ENCODE assay signal across 8 cellular contexts in the genomic region with DNA sequence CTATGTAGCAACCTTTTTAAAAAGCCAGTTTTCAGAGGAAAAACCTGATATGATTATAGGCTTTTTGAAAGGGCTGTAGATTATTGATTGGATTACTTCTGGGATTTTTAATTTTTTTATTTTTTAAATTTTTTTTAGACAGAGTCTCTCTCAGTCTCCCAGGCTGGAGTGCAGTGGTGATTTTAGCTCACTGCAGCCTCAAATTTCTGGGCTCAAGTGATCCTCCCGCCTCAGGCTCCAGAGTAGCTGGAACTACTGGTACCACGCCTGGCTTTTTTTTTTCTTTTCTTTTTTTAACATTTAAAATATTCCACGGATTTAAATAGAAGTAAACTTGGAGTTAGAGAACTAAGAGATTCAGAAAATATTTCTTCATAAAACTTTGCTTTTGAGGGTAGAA. TPM values are rescaled to one million over a fixed set of nuclear protein-coding genes. Genes with fewer than 3 reads are reported as not detected.
DNase-seq lines count a peak whose midpoint lies in the region; ATAC-seq and TF ChIP-seq lines count a peak whose summit lies in the region.

No MANE protein-coding gene starts in this region.

- H3K9ac ChIP-seq in KMS-11, result peak overlapping the region; percentile 99; the same call in 1 of the 2 replicates

- no peak overlapping the region for H3K27ac ChIP-seq in CD4-positive, alpha-beta memory T cell (ENCODE audit: low read depth, low read length)
- peak overlapping the region; percentile 85 for H3K27ac ChIP-seq in KMS-11
- H3K27ac ChIP-seq in brain microvascular endothelial cell, result no peak overlapping the region
- H3K27ac ChIP-seq in naive thymus-derived CD4-positive, alpha-beta T cell (ENCODE audit: low read depth, low read length), result no peak overlapping the region

- H3K36me3 ChIP-seq in CD4-positive, alpha-beta memory T cell (ENCODE audit: insufficient read depth, low read length), result peaks cover 15% of the 10 kb centered on the region
- H3K36me3 ChIP-seq in KMS-11 (ENCODE audit: insufficient read depth) (no peaks in the 10 kb centered on the region; the same call in 1 of the 2 replicates), brain microvascular endothelial cell (replicated peaks) (peaks cover 16% of the 10 kb centered on the region)
- peaks cover 5 to 34% (median 8%) of the 10 kb centered on the region in 3 experiments for H3K36me3 ChIP-seq in naive thymus-derived CD4-positive, alpha-beta T cell (ENCODE audit: control insufficient read depth in 2 of 3, insufficient read depth in 3 of 3, low read length in 3 of 3)

- POLR2A ChIA-PET in CD4-positive, alpha-beta memory T cell (lab: Charles Lee; ENCODE audit: partially characterized antibody), result interaction anchor here (4.5 kb wide), 1 partner anchor 63 kb away, joined by 29 read pairs; a partner anchor contains a TSS
- POLR2A ChIA-PET in naive thymus-derived CD4-positive, alpha-beta T cell (lab: Charles Lee), result interaction anchor here (2.3 kb wide), 1 partner anchor 63 kb away, joined by 12 read pairs; a partner anchor contains a TSS

- H3K36me3 Mint-ChIP-seq in CD4-positive, alpha-beta memory T cell, result peaks cover 28 to 49% of the 10 kb centered on the region in 2 donors
- peaks cover 13 to 35% (median 14%) of the 10 kb centered on the region in 5 donors for H3K36me3 Mint-ChIP-seq in naive thymus-derived CD4-positive, alpha-beta T cell

- H3K9me3 Mint-ChIP-seq in CD4-positive, alpha-beta memory T cell, result peaks cover 0 to 4% (median 0%) of the 10 kb centered on the region in 8 donors
- H3K9me3 Mint-ChIP-seq in naive thymus-derived CD4-positive, alpha-beta T cell, result peaks cover 0 to 7% (median 0%) of the 10 kb centered on the region in 11 donors

- no peaks in the 10 kb centered on the region for H3K9me3 ChIP-seq in CD4-positive, alpha-beta memory T cell (ENCODE audit: control insufficient read depth in 1 of 2, low read length in 2 of 2)
- no peaks in the 10 kb centered on the region for H3K9me3 ChIP-seq in naive thymus-derived CD4-positive, alpha-beta T cell (ENCODE audit: control insufficient read depth in 2 of 3, low read length in 3 of 3)

- H2AFZ ChIP-seq in KMS-11 (ENCODE audit: low read depth), result peak overlapping the region; percentile 99; the same call in 1 of the 2 replicates

- peak overlapping the region in 6 of 7 donors; percentile 85 to 95 (median 94) for H3K27ac Mint-ChIP-seq in CD4-positive, alpha-beta memory T cell
- peak overlapping the region in 7 of 9 donors; percentile 54 to 93 (median 86) for H3K27ac Mint-ChIP-seq in naive thymus-derived CD4-positive, alpha-beta T cell

- H3K27me3 Mint-ChIP-seq in CD4-positive, alpha-beta memory T cell, result no peaks in the 10 kb centered on the region
- no peaks in the 10 kb centered on the region for H3K27me3 Mint-ChIP-seq in naive thymus-derived CD4-positive, alpha-beta T cell

- H3K4me2 ChIP-seq in KMS-11, result peak overlapping the region; percentile 98

- TF ChIP-seq CTCF in KMS-11 (conservative IDR thresholded peaks at IDR 0.05; ENCODE audit: low read depth, low read length) (no peak), brain microvascular endothelial cell (IDR thresholded peaks at IDR 0.05; ENCODE audit: low read depth, low read length, missing control alignments) (no peak)

- H3K27me3 ChIP-seq in CD4-positive, alpha-beta memory T cell (ENCODE audit: insufficient read depth, low read length), result no peaks in the 10 kb centered on the region
- H3K27me3 ChIP-seq in KMS-11 (ENCODE audit: insufficient read depth, low read depth), result no peaks in the 10 kb centered on the region
- no peaks in the 10 kb centered on the region for H3K27me3 ChIP-seq in brain microvascular endothelial cell (replicated peaks)
- H3K27me3 ChIP-seq in naive thymus-derived CD4-positive, alpha-beta T cell (ENCODE audit: control insufficient read depth in 2 of 2, insufficient read depth in 2 of 2, low read length in 2 of 2), result no peaks in the 10 kb centered on the region

- H3K4me1 ChIP-seq in CD4-positive, alpha-beta memory T cell (ENCODE audit: insufficient read depth, low read length), result peaks cover 23% of the 10 kb centered on the region
- peaks cover 17% of the 10 kb centered on the region for H3K4me1 ChIP-seq in KMS-11 (ENCODE audit: low read depth, poor library complexity, severe bottlenecking)
- peaks cover 7 to 17% of the 10 kb centered on the region in 2 donors for H3K4me1 ChIP-seq in naive thymus-derived CD4-positive, alpha-beta T cell (ENCODE audit: control insufficient read depth in 2 of 2, insufficient read depth in 2 of 2, low read length in 2 of 2)

- intact Hi-C loops in CD4-positive, alpha-beta memory T cell (cut with micrococcal nuclease), result loop anchor here (2.0 to 5.0 kb wide), 3 partner anchors 45 to 689 kb away; a partner anchor contains a TSS
- intact Hi-C loops in naive thymus-derived CD4-positive, alpha-beta T cell (cut with micrococcal nuclease), result loop anchor here in 1 of 2 donors (5.0 kb wide), 1 partner anchor 805 kb away; no protein-coding TSS in a partner anchor

- ATAC-seq in naive thymus-derived CD4-positive, alpha-beta T cell, result no peak
- no peak for ATAC-seq in HG02610 (IDR thresholded peaks at IDR 0.05; ENCODE audit: unreplicated experiment)
- no peak for ATAC-seq in HG03135 (IDR thresholded peaks at IDR 0.05; ENCODE audit: unreplicated experiment)

- peak overlapping the region in 1 of 2 donors; percentile 85 for H3K4me3 ChIP-seq in CD4-positive, alpha-beta memory T cell (ENCODE audit: low read length in 2 of 2)
- H3K4me3 ChIP-seq in KMS-11 (IDR thresholded peaks at IDR 0.05; ENCODE audit: insufficient read depth, low read depth, low read length) (no peak overlapping the region), brain microvascular endothelial cell (ENCODE audit: low read depth, low read length) (peak overlapping the region; percentile 97)
- peak overlapping the region; percentile 92 for H3K4me3 ChIP-seq in naive thymus-derived CD4-positive, alpha-beta T cell (ENCODE audit: low read length)

- peaks cover 32% of the 10 kb centered on the region for H3K79me2 ChIP-seq in KMS-11 (ENCODE audit: insufficient read depth, low read depth)

- H3K4me1 Mint-ChIP-seq in CD4-positive, alpha-beta memory T cell, result peaks cover 14 to 53% (median 30%) of the 10 kb centered on the region in 4 donors
- peaks cover 25 to 54% (median 50%) of the 10 kb centered on the region in 7 donors for H3K4me1 Mint-ChIP-seq in naive thymus-derived CD4-positive, alpha-beta T cell

- no peak for DNase-seq in CD4-positive, alpha-beta memory T cell
- DNase-seq in brain microvascular endothelial cell (peak; percentile 8), HCEC 1CT (no peak), DMS153 treated with DMSO at 0.1 percent for 48 hours (lab: John Stamatoyannopoulos, UW; ENCODE audit: unreplicated experiment) (no peak)
- DNase-seq in naive thymus-derived CD4-positive, alpha-beta T cell, result no peak

- in situ Hi-C loops in brain microvascular endothelial cell (cut with HindIII; ENCODE audit: low pct_ligation_motif_present, low sequenced_read_pairs), result no loop called here

- CTCF ChIA-PET in CD4-positive, alpha-beta memory T cell (lab: Charles Lee; ENCODE audit: partially characterized antibody), result interaction anchor here (1.3 to 1.6 kb wide), 2 partner anchors 19 to 39 kb away, joined by 3 to 4 read pairs; no protein-coding TSS in a partner anchor
- CTCF ChIA-PET in naive thymus-derived CD4-positive, alpha-beta T cell (lab: Charles Lee), result no interaction called here

- H3K4me3 Mint-ChIP-seq in CD4-positive, alpha-beta memory T cell, result peak overlapping the region; percentile 89 to 96 (median 95)
- peak overlapping the region; percentile 83 to 96 (median 93) for H3K4me3 Mint-ChIP-seq in naive thymus-derived CD4-positive, alpha-beta T cell

- H4K20me1 ChIP-seq in KMS-11 (ENCODE audit: insufficient read depth), result no peaks in the 10 kb centered on the region

RNA-seq across cellular contexts. Expression of a gene that starts 1.2 kb away (rescaled TPM):
- 10 to 100 TPM; 27.6 to 29.4 TPM for total RNA-seq in CD4-positive, alpha-beta memory T cell
- polyA plus RNA-seq in CD4-positive, alpha-beta memory T cell, result 10 to 100 TPM; 29.6 to 35.6 TPM
- 10 to 100 TPM; 14.2 to 44.8 (median 25.3) TPM for total RNA-seq in naive thymus-derived CD4-positive, alpha-beta T cell
- 10 to 100 TPM; 33.3 to 33.6 TPM for polyA plus RNA-seq in naive thymus-derived CD4-positive, alpha-beta T cell
